Comparison of ENCODE assay signal across 18 cellular contexts in the genomic region with DNA sequence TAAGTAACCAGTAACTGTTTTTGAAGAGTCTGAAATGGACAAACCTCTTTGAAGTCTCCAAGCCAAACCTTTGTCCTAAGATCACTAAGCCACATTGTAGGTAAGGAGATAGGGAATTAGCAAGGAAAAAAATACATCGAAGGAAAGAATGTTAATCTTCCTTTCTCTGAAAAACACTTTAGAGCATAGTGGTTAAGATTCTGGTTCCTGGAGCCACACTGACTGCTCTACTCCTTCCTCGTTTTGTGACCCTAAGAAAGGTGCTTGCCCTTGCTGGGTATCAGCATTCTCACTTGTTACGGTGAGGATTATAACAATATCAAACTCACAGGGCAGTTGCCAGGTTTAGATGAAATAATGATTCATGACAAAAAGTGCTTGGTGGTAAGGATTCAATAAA.
A peak's percentile ranks its signal among the peaks of the same experiment; 100 is the strongest.
DNase-seq lines count a peak whose midpoint lies in the region; ATAC-seq and TF ChIP-seq lines count a peak whose summit lies in the region.
"Had no signal": no experiment of that assay in that cellular context is flagged by ENCODE, and none has a peak within 500 bp of the region (broad histone marks: within the 10 kb centered on the region; RNA-seq: fewer than 3 reads in every experiment).

No MANE protein-coding gene starts in this region.

- POLR2A ChIA-PET in WTC11 (lab: Charles Lee): no interaction called here

- H2AK5ac ChIP-seq in mesenchymal stem cell (ENCODE audit: low read length, severe bottlenecking): no peak overlapping the region

- H2AFZ ChIP-seq in mesenchymal stem cell (ENCODE audit: low read depth, low read length): no peak overlapping the region

- H3K9me3 Mint-ChIP-seq in activated T-cell treated with anti-CD3 and anti-CD28 coated beads, Interleukin-2, amount 50 U/mL, for 72 hours: no peaks in the 10 kb centered on the region
- no peaks in the 10 kb centered on the region for H3K9me3 Mint-ChIP-seq in WTC11

- H3K4me1 ChIP-seq in mesenchymal stem cell (ENCODE audit: control insufficient read depth, insufficient read depth, low read depth, low read length): no peaks in the 10 kb centered on the region

- no peak for ATAC-seq in activated T-cell treated with anti-CD3 and anti-CD28 coated beads, Interleukin-2, amount 50 U/mL, for 72 hours (replicated peaks in 1 of 2)
- ATAC-seq in WTC11: no peak
- ATAC-seq in GM21723 (IDR thresholded peaks at IDR 0.05; ENCODE audit: unreplicated experiment): no peak
- ATAC-seq in HG02759 (IDR thresholded peaks at IDR 0.05; ENCODE audit: unreplicated experiment): no peak
- ATAC-seq: A549; activated CD8-positive, alpha-beta memory T cell treated with anti-CD3 and anti-CD28 coated beads, Interleukin-2, amount 10 ng/mL, durations not matched to agents 7 days and 5 days had no signal

- no peaks in the 10 kb centered on the region for H3K27me3 Mint-ChIP-seq in activated T-cell treated with anti-CD3 and anti-CD28 coated beads, Interleukin-2, amount 50 U/mL, for 72 hours (ENCODE audit: low read depth)
- no peaks in the 10 kb centered on the region for H3K27me3 Mint-ChIP-seq in WTC11 (ENCODE audit: low read depth)
- H3K27me3 Mint-ChIP-seq: activated CD8-positive, alpha-beta memory T cell treated with anti-CD3 and anti-CD28 coated beads, Interleukin-2, amount 10 ng/mL, durations not matched to agents 7 days and 5 days had no signal

- H3K27ac ChIP-seq in mesenchymal stem cell (ENCODE audit: low read length, poor library complexity, severe bottlenecking): no peak overlapping the region
- peak overlapping the region; percentile 3 for H3K27ac ChIP-seq in substantia nigra (ENCODE audit: low read depth, low read length, poor library complexity, severe bottlenecking)
- H3K27ac ChIP-seq: A549, Peyer's patch, suprapubic skin, WERI-Rb-1 had no signal

- no peak for DNase-seq in activated T-cell treated with anti-CD3 and anti-CD28 coated beads, Interleukin-2, amount 50 U/mL, for 72 hours
- DNase-seq in activated T-cell treated with anti-CD3 and anti-CD28 coated beads for 4 hours: no peak
- no peak for DNase-seq in WTC11 (ENCODE audit: low spot score)
- DNase-seq in mesenchymal stem cell: no peak
- DNase-seq in substantia nigra (lab: John Stamatoyannopoulos, UW): no peak
- DNase-seq in stimulated activated CD4-positive, alpha-beta T cell treated with anti-CD3 and anti-CD28 coated beads, Interleukin-1b, Interleukin-23, amount 100 ng/mL, for 48 hours: no peak
- DNase-seq: activated CD8-positive, alpha-beta memory T cell treated with anti-CD3 and anti-CD28 coated beads, Interleukin-2, amount 10 ng/mL, durations not matched to agents 7 days and 5 days; activated naive CD4-positive, alpha-beta T cell treated with Interleukin-2 at 50 U/mL for 16 hours; cerebellar nuclear complex; GF-D8; MG63; NCI-H2029; Peyer's patch; WERI-Rb-1 had no signal

- no peak overlapping the region for H2BK15ac ChIP-seq in mesenchymal stem cell (ENCODE audit: low read depth, poor library complexity, severe bottlenecking)

- H4K91ac ChIP-seq in mesenchymal stem cell (ENCODE audit: low read length): no peak overlapping the region

- no peaks in the 10 kb centered on the region for H3K36me3 Mint-ChIP-seq in activated T-cell treated with anti-CD3 and anti-CD28 coated beads, Interleukin-2, amount 50 U/mL, for 72 hours (ENCODE audit: insufficient read depth in 2 of 2)
- H3K36me3 Mint-ChIP-seq in WTC11: no peaks in the 10 kb centered on the region

- H3K4me2 ChIP-seq in mesenchymal stem cell (ENCODE audit: low read length, poor library complexity, severe bottlenecking): no peak overlapping the region
- H3K4me2 ChIP-seq: A549 had no signal

- H3K36me3 ChIP-seq in mesenchymal stem cell (ENCODE audit: control insufficient read depth in 1 of 2, insufficient read depth in 2 of 2, low read depth in 1 of 2, low read length in 2 of 2): no peaks in the 10 kb centered on the region
- H3K36me3 ChIP-seq: MG63, Peyer's patch, suprapubic skin, WERI-Rb-1 had no signal

- no peak overlapping the region for H2BK12ac ChIP-seq in mesenchymal stem cell (ENCODE audit: low read length in 2 of 2)

- H3K27me3 ChIP-seq in mesenchymal stem cell (ENCODE audit: control insufficient read depth in 1 of 2, insufficient read depth in 1 of 2, low read length in 2 of 2): no peaks in the 10 kb centered on the region
- H3K27me3 ChIP-seq: MG63, Peyer's patch, suprapubic skin had no signal

- peaks cover 49% of the 10 kb centered on the region for H3K4me1 Mint-ChIP-seq in activated T-cell treated with anti-CD3 and anti-CD28 coated beads, Interleukin-2, amount 50 U/mL, for 72 hours (ENCODE audit: low read depth)
- peaks cover 42% of the 10 kb centered on the region for H3K4me1 Mint-ChIP-seq in WTC11

- H3K79me1 ChIP-seq in mesenchymal stem cell (replicated peaks; ENCODE audit: low read length, poor library complexity, severe bottlenecking): peaks cover 15% of the 10 kb centered on the region

- peak overlapping the region; percentile 19 for H3K9ac ChIP-seq in mesenchymal stem cell (ENCODE audit: low read length)

- CTCF ChIA-PET in WTC11 (lab: Charles Lee): interaction anchor here (0.6 to 1.4 kb wide), 3 partner anchors 23 to 417 kb away, joined by 3 to 4 read pairs (median 3); no protein-coding TSS in a partner anchor

- peak overlapping the region; percentile 59 for H3K27ac Mint-ChIP-seq in activated T-cell treated with anti-CD3 and anti-CD28 coated beads, Interleukin-2, amount 50 U/mL, for 72 hours
- H3K27ac Mint-ChIP-seq in WTC11: peak overlapping the region; percentile 48

- H4K8ac ChIP-seq in mesenchymal stem cell (ENCODE audit: low read length): no peak overlapping the region

- no peak overlapping the region for H2BK5ac ChIP-seq in mesenchymal stem cell (ENCODE audit: low read depth, low read length, poor library complexity, severe bottlenecking)

- H3K18ac ChIP-seq in mesenchymal stem cell (ENCODE audit: low read depth in 1 of 2, low read length in 2 of 2): no peak overlapping the region

- H2BK120ac ChIP-seq in mesenchymal stem cell (ENCODE audit: low read depth, low read length): no peak overlapping the region

- H3K4ac ChIP-seq in mesenchymal stem cell (ENCODE audit: low read depth in 1 of 2, low read length in 2 of 2): no peak overlapping the region

- no peak for TF ChIP-seq CTCF in WTC11 (IDR thresholded peaks at IDR 0.05)

- no peak overlapping the region for H3K23ac ChIP-seq in mesenchymal stem cell (ENCODE audit: low read length in 2 of 2)

- 98% methylated on average over 3 of the region's 3 CpGs for WGBS in mesenchymal stem cell

- H3K14ac ChIP-seq in mesenchymal stem cell (ENCODE audit: low read length in 2 of 2): no peak overlapping the region

- no peak overlapping the region for H3K4me3 Mint-ChIP-seq in activated T-cell treated with anti-CD3 and anti-CD28 coated beads, Interleukin-2, amount 50 U/mL, for 72 hours
- H3K4me3 Mint-ChIP-seq in WTC11: no peak overlapping the region
- H3K4me3 Mint-ChIP-seq: activated CD8-positive, alpha-beta memory T cell treated with anti-CD3 and anti-CD28 coated beads, Interleukin-2, amount 10 ng/mL, durations not matched to agents 7 days and 5 days had no signal

- H3K4me3 ChIP-seq in mesenchymal stem cell (ENCODE audit: insufficient read depth in 1 of 2, low read depth in 1 of 2, low read length in 2 of 2): no peak overlapping the region
- H3K4me3 ChIP-seq: A549, MG63, Peyer's patch, suprapubic skin had no signal

- H3K9me3 ChIP-seq in mesenchymal stem cell (ENCODE audit: control insufficient read depth, low read length): no peaks in the 10 kb centered on the region
- H3K9me3 ChIP-seq: A549, MG63, Peyer's patch, suprapubic skin had no signal

TF ChIP-seq in WTC11, 78 proteins besides CTCF, POLR2A, EP300 and RAD21 (continues in another document):
- TF ChIP-seq, protein P1, sequence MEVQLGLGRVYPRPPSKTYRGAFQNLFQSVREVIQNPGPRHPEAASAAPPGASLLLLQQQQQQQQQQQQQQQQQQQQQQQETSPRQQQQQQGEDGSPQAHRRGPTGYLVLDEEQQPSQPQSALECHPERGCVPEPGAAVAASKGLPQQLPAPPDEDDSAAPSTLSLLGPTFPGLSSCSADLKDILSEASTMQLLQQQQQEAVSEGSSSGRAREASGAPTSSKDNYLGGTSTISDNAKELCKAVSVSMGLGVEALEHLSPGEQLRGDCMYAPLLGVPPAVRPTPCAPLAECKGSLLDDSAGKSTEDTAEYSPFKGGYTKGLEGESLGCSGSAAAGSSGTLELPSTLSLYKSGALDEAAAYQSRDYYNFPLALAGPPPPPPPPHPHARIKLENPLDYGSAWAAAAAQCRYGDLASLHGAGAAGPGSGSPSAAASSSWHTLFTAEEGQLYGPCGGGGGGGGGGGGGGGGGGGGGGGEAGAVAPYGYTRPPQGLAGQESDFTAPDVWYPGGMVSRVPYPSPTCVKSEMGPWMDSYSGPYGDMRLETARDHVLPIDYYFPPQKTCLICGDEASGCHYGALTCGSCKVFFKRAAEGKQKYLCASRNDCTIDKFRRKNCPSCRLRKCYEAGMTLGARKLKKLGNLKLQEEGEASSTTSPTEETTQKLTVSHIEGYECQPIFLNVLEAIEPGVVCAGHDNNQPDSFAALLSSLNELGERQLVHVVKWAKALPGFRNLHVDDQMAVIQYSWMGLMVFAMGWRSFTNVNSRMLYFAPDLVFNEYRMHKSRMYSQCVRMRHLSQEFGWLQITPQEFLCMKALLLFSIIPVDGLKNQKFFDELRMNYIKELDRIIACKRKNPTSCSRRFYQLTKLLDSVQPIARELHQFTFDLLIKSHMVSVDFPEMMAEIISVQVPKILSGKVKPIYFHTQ (CRISPR knock-in tag; IDR thresholded peaks at IDR 0.05): no peak
- TF ChIP-seq MXD4 (CRISPR knock-in tag; IDR thresholded peaks at IDR 0.05; ENCODE audit: borderline replicate concordance): no peak
- TF ChIP-seq, protein P2, sequence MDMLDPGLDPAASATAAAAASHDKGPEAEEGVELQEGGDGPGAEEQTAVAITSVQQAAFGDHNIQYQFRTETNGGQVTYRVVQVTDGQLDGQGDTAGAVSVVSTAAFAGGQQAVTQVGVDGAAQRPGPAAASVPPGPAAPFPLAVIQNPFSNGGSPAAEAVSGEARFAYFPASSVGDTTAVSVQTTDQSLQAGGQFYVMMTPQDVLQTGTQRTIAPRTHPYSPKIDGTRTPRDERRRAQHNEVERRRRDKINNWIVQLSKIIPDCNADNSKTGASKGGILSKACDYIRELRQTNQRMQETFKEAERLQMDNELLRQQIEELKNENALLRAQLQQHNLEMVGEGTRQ (CRISPR knock-in tag; IDR thresholded peaks at IDR 0.05): no peak
- TF ChIP-seq ZNF263 (CRISPR knock-in tag; IDR thresholded peaks at IDR 0.05; ENCODE audit: low read depth): no peak
- no peak for TF ChIP-seq ZNF396 (CRISPR knock-in tag; IDR thresholded peaks at IDR 0.05; ENCODE audit: borderline replicate concordance)
